ENCODE assay signal across 22 cellular contexts in genomic region chr2:197414515-197414914, GRCh38.
"Had no signal": no experiment of that assay in that cellular context is flagged by ENCODE, and none has a peak within 500 bp of the region (broad histone marks: within the 10 kb centered on the region; RNA-seq: fewer than 3 reads in every experiment).

No MANE protein-coding gene starts in this region.

- H3K9me3 Mint-ChIP-seq: activated CD4-positive, alpha-beta T cell treated with anti-CD3 and anti-CD28 coated beads, Interleukin-2, amount 10 ng/mL, durations not matched to agents 7 days and 5 days; brain had no signal

- H3K4me3 ChIP-seq: gastrocnemius medialis, heart left ventricle, left lung, right atrium auricular region, skin epidermis, stomach, testis, upper lobe of left lung had no signal

- H3K27me3 Mint-ChIP-seq: activated CD4-positive, alpha-beta T cell treated with anti-CD3 and anti-CD28 coated beads, Interleukin-2, amount 10 ng/mL, durations not matched to agents 7 days and 5 days; brain had no signal

- H3K9me3 ChIP-seq: gastrocnemius medialis, heart left ventricle, left lung, right atrium auricular region, stomach, testis, upper lobe of left lung had no signal

- H3K27ac Mint-ChIP-seq: activated CD4-positive, alpha-beta T cell treated with anti-CD3 and anti-CD28 coated beads, Interleukin-2, amount 10 ng/mL, durations not matched to agents 7 days and 5 days; activated CD8-positive, alpha-beta T cell treated with anti-CD3 and anti-CD28 coated beads, Interleukin-2, amount 10 ng/mL, durations not matched to agents 7 days and 5 days had no signal

- H3K4me3 Mint-ChIP-seq: activated CD4-positive, alpha-beta T cell treated with anti-CD3 and anti-CD28 coated beads, Interleukin-2, amount 10 ng/mL, durations not matched to agents 7 days and 5 days; activated CD8-positive, alpha-beta T cell treated with anti-CD3 and anti-CD28 coated beads, Interleukin-2, amount 10 ng/mL, durations not matched to agents 7 days and 5 days; brain had no signal

- ATAC-seq: activated CD8-positive, alpha-beta T cell treated with anti-CD3 and anti-CD28 coated beads, Interleukin-2, amount 10 ng/mL, durations not matched to agents 7 days and 5 days; esophagus mucosa; gastrocnemius medialis; heart left ventricle; left lung had no signal

- FAIRE-seq: kidney had no signal

- H3K27me3 ChIP-seq: gastrocnemius medialis, heart left ventricle, left lung, right atrium auricular region, stomach, testis, upper lobe of left lung had no signal

- H3K4me1 ChIP-seq: gastrocnemius medialis, left lung, right atrium auricular region, testis, upper lobe of left lung had no signal

- DNase-seq: activated CD4-positive, alpha-beta T cell treated with anti-CD3 and anti-CD28 coated beads, Interleukin-2, amount 10 ng/mL, durations not matched to agents 7 days and 5 days; activated CD4-positive, CD25-positive, alpha-beta regulatory T cell; activated CD8-positive, alpha-beta T cell treated with anti-CD3 and anti-CD28 coated beads, Interleukin-2, amount 10 ng/mL, durations not matched to agents 7 days and 5 days; activated effector memory CD4-positive, alpha-beta T cell treated with anti-CD3 and anti-CD28 coated beads, Interleukin-2, amount 50 U/mL, for 16 hours; activated T-cell treated with anti-CD3 and anti-CD28 coated beads, Interleukin-2, amount 50 U/mL, for 48 hours; caudate nucleus; cortex of kidney; effector CD4-positive, alpha-beta T cell; gastrocnemius medialis; heart left ventricle; kidney; left lung; midbrain; occipital lobe; stomach; T1000; testis; upper lobe of left lung had no signal

- H3K4me1 Mint-ChIP-seq: brain had no signal

- H3K27ac ChIP-seq: gastrocnemius medialis, heart left ventricle, left lung, right atrium auricular region, skin epidermis, stomach, testis, upper lobe of left lung had no signal
